In genomic region chr19:592101-592500, GRCh38 we compare ENCODE assay signal across 22 cellular contexts. TPM values are rescaled to one million over a fixed set of nuclear protein-coding genes. Genes with fewer than 3 reads are reported as not detected.
A peak's percentile ranks its signal among the peaks of the same experiment; 100 is the strongest.
DNase-seq lines count a peak whose midpoint lies in the region; ATAC-seq and TF ChIP-seq lines count a peak whose summit lies in the region.
"Had no signal": no experiment of that assay in that cellular context is flagged by ENCODE, and none has a peak within 500 bp of the region (broad histone marks: within the 10 kb centered on the region; RNA-seq: fewer than 3 reads in every experiment).

No MANE protein-coding gene starts in this region.

- no peak overlapping the region for H3K4ac ChIP-seq in neuronal stem cell (ENCODE audit: low read length)

- no peak for DNase-seq in CD4-positive, alpha-beta T cell
- DNase-seq in glutamatergic neuron (no peak), neuronal stem cell (ENCODE audit: low spot score) (no peak), GM13976 (ENCODE audit: low spot score) (no peak), germinal center (ENCODE audit: low spot score) (no peak), UCSD-AML1 (lab: John Stamatoyannopoulos, UW; ENCODE audit: unreplicated experiment) (no peak)
- DNase-seq: AML-193; CD4-positive, alpha-beta memory T cell; COR-L47; DMS 273 treated with DMSO at 0.1 percent for 48 hours; DMS53; DND-41; EL; HCEC 1CT; HFFc6; KG1 had no signal

- H3K4me1 ChIP-seq in HEK293 (ENCODE audit: control insufficient read depth, insufficient read depth, low read length) (peaks cover 7% of the 10 kb centered on the region; the same call in 1 of the 2 replicates), neuronal stem cell (ENCODE audit: control insufficient read depth in 2 of 2, insufficient read depth in 1 of 2, low read depth in 1 of 2, low read length in 2 of 2) (peaks cover 5% of the 10 kb centered on the region in 2 donors)

- no peak for ATAC-seq in CD4-positive, alpha-beta T cell (ENCODE audit: poor library complexity)
- ATAC-seq: GM12878 had no signal

- H3K4me1 Mint-ChIP-seq in CD4-positive, alpha-beta T cell (ENCODE audit: low read depth) = peaks cover 5% of the 10 kb centered on the region
- peaks cover 4% of the 10 kb centered on the region for H3K4me1 Mint-ChIP-seq in glutamatergic neuron (ENCODE audit: low read depth, unreplicated experiment)

- H2BK5ac ChIP-seq in neuronal stem cell (ENCODE audit: low read length) = peak overlapping the region; percentile 53

- peaks cover 30% of the 10 kb centered on the region for H3K27me3 ChIP-seq in CD4-positive, alpha-beta T cell (ENCODE audit: control insufficient read depth, insufficient read depth, low read length)
- H3K27me3 ChIP-seq in neuronal stem cell (ENCODE audit: control insufficient read depth in 3 of 3, insufficient read depth in 3 of 3, low read depth in 1 of 3, low read length in 3 of 3) = peaks cover 26 to 83% (median 49%) of the 10 kb centered on the region in 3 experiments

- CTCF ChIA-PET in CD4-positive, alpha-beta T cell (lab: Charles Lee) = no interaction called here
- CTCF ChIA-PET in HEK293 (lab: Yijun Ruan, JAX) = no interaction called here

- POLR2A ChIA-PET in CD4-positive, alpha-beta T cell (lab: Charles Lee) = no interaction called here
- POLR2A ChIA-PET in HEK293 (lab: Yijun Ruan, JAX) = interaction anchor here (0.5 kb wide), 1 partner anchor 498 kb away, joined by 5 read pairs; no protein-coding TSS in a partner anchor

- H2BK12ac ChIP-seq in neuronal stem cell (ENCODE audit: low read length) = no peak overlapping the region

- peak overlapping the region; percentile 25 for H3K4me3 Mint-ChIP-seq in CD4-positive, alpha-beta T cell
- peak overlapping the region; percentile 25 for H3K4me3 Mint-ChIP-seq in glutamatergic neuron (ENCODE audit: unreplicated experiment)
- H3K4me3 Mint-ChIP-seq: HFFc6 had no signal

- H3K27me3 Mint-ChIP-seq in CD4-positive, alpha-beta T cell = peaks cover 25% of the 10 kb centered on the region
- peaks cover 5% of the 10 kb centered on the region for H3K27me3 Mint-ChIP-seq in glutamatergic neuron (ENCODE audit: unreplicated experiment)

- H3K36me3 ChIP-seq in HEK293 (ENCODE audit: control insufficient read depth in 2 of 2, insufficient read depth in 1 of 2, low read length in 2 of 2) (no peaks in the 10 kb centered on the region), neuronal stem cell (replicated peaks in 1 of 2; ENCODE audit: control insufficient read depth in 2 of 2, insufficient read depth in 2 of 2, low read length in 2 of 2) (no peaks in the 10 kb centered on the region)

- no peak overlapping the region for H2BK120ac ChIP-seq in neuronal stem cell (ENCODE audit: low read depth, low read length)

- H3K23ac ChIP-seq in neuronal stem cell (ENCODE audit: low read depth, low read length, poor library complexity) = peak overlapping the region; percentile 89

- H3K27ac Mint-ChIP-seq in CD4-positive, alpha-beta T cell = no peak overlapping the region
- no peak overlapping the region for H3K27ac Mint-ChIP-seq in glutamatergic neuron (ENCODE audit: unreplicated experiment)
- H3K27ac Mint-ChIP-seq: CD4-positive, alpha-beta memory T cell; HFFc6 had no signal

- no peak overlapping the region for H2BK15ac ChIP-seq in neuronal stem cell (ENCODE audit: low read length)

- in situ Hi-C loops in GM13976 (cut with MboI; ENCODE audit: low sequenced_read_pairs, unreplicated experiment) = loop anchor here (25.0 kb wide), 1 partner anchor 145 kb away; no protein-coding TSS in a partner anchor

- no peaks in the 10 kb centered on the region for H3K9me3 Mint-ChIP-seq in CD4-positive, alpha-beta T cell
- peaks cover 5% of the 10 kb centered on the region for H3K9me3 Mint-ChIP-seq in glutamatergic neuron (ENCODE audit: unreplicated experiment)
- H3K9me3 Mint-ChIP-seq: CD4-positive, alpha-beta memory T cell; HFFc6 had no signal

- H3K4me3 ChIP-seq in HEK293 (ENCODE audit: low read depth, low read length) (no peak overlapping the region), neuronal stem cell (ENCODE audit: low read length in 2 of 2) (peak overlapping the region in 1 of 2 donors; percentile 54)
- H3K4me3 ChIP-seq: GM12878, GM23248 had no signal

- no peak overlapping the region for H3K4me2 ChIP-seq in neuronal stem cell (ENCODE audit: insufficient read depth, low read length, poor library complexity, severe bottlenecking)

- no CpG with 5 or more reads among the region's 19 CpGs for WGBS in neuronal stem cell (ENCODE audit: extremely low coverage in 2 of 2, insufficient read length in 2 of 2, insufficient replicate concordance in 1 of 2), 2 donors

- H4K8ac ChIP-seq in neuronal stem cell (ENCODE audit: low read depth, low read length) = no peak overlapping the region

- intact Hi-C loops in CD4-positive, alpha-beta T cell (cut with DNase I, micrococcal nuclease) = no loop called here

- no peaks in the 10 kb centered on the region for H3K36me3 Mint-ChIP-seq in CD4-positive, alpha-beta T cell (ENCODE audit: low read depth)
- no peaks in the 10 kb centered on the region for H3K36me3 Mint-ChIP-seq in glutamatergic neuron (ENCODE audit: unreplicated experiment)

- no peak for TF ChIP-seq CTCF in CD4-positive, alpha-beta T cell (IDR thresholded peaks at IDR 0.05)
- TF ChIP-seq CTCF in HEK293 (tag by site-specific recombination; IDR thresholded peaks at IDR 0.05) (no peak), glutamatergic neuron (IDR thresholded peaks at IDR 0.05; ENCODE audit: partially characterized antibody, unreplicated experiment) (no peak), GM13976 (IDR thresholded peaks at IDR 0.05; ENCODE audit: borderline replicate concordance, control extremely low read depth, extremely low read depth, insufficient read depth, missing control alignments) (no peak)

- H3K14ac ChIP-seq in neuronal stem cell (ENCODE audit: low read length) = peak overlapping the region; percentile 31

- H3K79me1 ChIP-seq in neuronal stem cell (ENCODE audit: low read depth, low read length) = peaks cover 6% of the 10 kb centered on the region

- H3K9me3 ChIP-seq in CD4-positive, alpha-beta T cell (ENCODE audit: control insufficient read depth, low read length) = no peaks in the 10 kb centered on the region
- H3K9me3 ChIP-seq in HEK293 (ENCODE audit: control insufficient read depth, insufficient read depth, low read depth, low read length) (no peaks in the 10 kb centered on the region), neuronal stem cell (replicated peaks in 1 of 2; ENCODE audit: control insufficient read depth in 2 of 2, insufficient read depth in 1 of 2, low read depth in 1 of 2, low read length in 2 of 2) (peaks cover 0 to 1% of the 10 kb centered on the region in 2 donors)

- no peak overlapping the region for H4K91ac ChIP-seq in neuronal stem cell (ENCODE audit: low read depth, low read length, poor library complexity)

- H3K9ac ChIP-seq in neuronal stem cell (ENCODE audit: low read depth, low read length, poor library complexity) = no peak overlapping the region
- H3K9ac ChIP-seq: GM23248 had no signal

- H3K18ac ChIP-seq in neuronal stem cell (ENCODE audit: low read length) = no peak overlapping the region

- H2AK5ac ChIP-seq in neuronal stem cell (ENCODE audit: low read depth, low read length) = no peak overlapping the region

- no peak overlapping the region for H3K27ac ChIP-seq in CD4-positive, alpha-beta T cell (ENCODE audit: low read depth, low read length)
- H3K27ac ChIP-seq in HEK293 (ENCODE audit: extremely low read depth, low read depth, low read length) (no peak overlapping the region), neuronal stem cell (replicated peaks; ENCODE audit: low read length) (no peak overlapping the region)
- H3K27ac ChIP-seq: C4-2B, GM23248 had no signal

- H2AFZ ChIP-seq in neuronal stem cell (ENCODE audit: low read length) = no peak overlapping the region
- H2AFZ ChIP-seq: GM23248 had no signal

TF ChIP-seq in HEK293, 187 proteins besides CTCF, POLR2A, EP300 and RAD21:
- TF ChIP-seq ZBTB20 (tag by site-specific recombination; IDR thresholded peaks at IDR 0.05) = peak; percentile 66; the same call in 1 of the 2 replicates
- no peak for TF ChIP-seq ZNF449 (tag by site-specific recombination; IDR thresholded peaks at IDR 0.05)
TF ChIP-seq in HEK293: peak in this region for 1.

RNA-seq across cellular contexts. Expression of gene HCN2, which starts 2.4 kb away (rescaled TPM):
- 1 to 10 TPM; 2.1 TPM for total RNA-seq in CD4-positive, alpha-beta T cell
- total RNA-seq in glutamatergic neuron (ENCODE audit: unreplicated experiment) = 33.2 TPM
- 0.10 TPM for polyA plus RNA-seq in neuronal stem cell (2013, experiment 1 of 2)
- 0.10 TPM for polyA plus RNA-seq in neuronal stem cell (2013, experiment 2 of 2)
- polyA plus RNA-seq: CD4-positive, alpha-beta memory T cell had no signal

RNA-seq across cellular contexts. Expression of gene BSG, which starts 19.7 kb away (rescaled TPM):
- total RNA-seq in CD4-positive, alpha-beta T cell = 10 to 100 TPM; 68.7 to 71.6 TPM
- total RNA-seq in glutamatergic neuron (ENCODE audit: unreplicated experiment) = 470 TPM
- polyA plus RNA-seq in neuronal stem cell (2013, experiment 1 of 2) = 596 TPM
- 585 TPM for polyA plus RNA-seq in neuronal stem cell (2013, experiment 2 of 2)

RNA-seq across cellular contexts. Expression of gene POLRMT, which starts 41.2 kb away (rescaled TPM):
- total RNA-seq in CD4-positive, alpha-beta T cell = 10 to 100 TPM; 54.4 to 56.2 TPM
- total RNA-seq in glutamatergic neuron (ENCODE audit: unreplicated experiment) = 79.9 TPM
- 50.0 TPM for polyA plus RNA-seq in neuronal stem cell (2013, experiment 1 of 2)
- polyA plus RNA-seq in neuronal stem cell (2013, experiment 2 of 2) = 45.6 TPM

RNA-seq across cellular contexts. Expression of gene FGF22, which starts 47.6 kb away (rescaled TPM):
- total RNA-seq in CD4-positive, alpha-beta T cell = under 1 TPM; 0.42 to 0.49 TPM
- total RNA-seq in glutamatergic neuron (ENCODE audit: unreplicated experiment) = 1.5 TPM
- 0.78 TPM for polyA plus RNA-seq in neuronal stem cell (2013, experiment 1 of 2)
- polyA plus RNA-seq in neuronal stem cell (2013, experiment 2 of 2) = 0.66 TPM
- total RNA-seq: G401, GM12878 had no signal
- polyA plus RNA-seq: CD4-positive, alpha-beta memory T cell; GM23248 had no signal

RNA-seq across cellular contexts. Expression of gene GZMM, which starts 48.2 kb away (rescaled TPM):
- total RNA-seq in CD4-positive, alpha-beta T cell = 10 to 100 TPM; 41.6 to 46.3 TPM
- 0.47 TPM for total RNA-seq in glutamatergic neuron (ENCODE audit: unreplicated experiment)
- polyA plus RNA-seq in neuronal stem cell (2013, experiment 1 of 2) = 0.04 TPM
- polyA plus RNA-seq in neuronal stem cell (2013, experiment 2 of 2) = 0.06 TPM
- total RNA-seq: GM23248 had no signal
- polyA plus RNA-seq: BJ, GM23248 had no signal

Comparison
In these comparisons a context has a peak if more than half of its experiments do, and no peak if none do; other contexts are left out.
1. RNA of gene HCN2, which starts 2.4 kb away (total RNA-seq): 33.2 TPM in glutamatergic neuron (single experiment); 2.1 TPM in CD4-positive, alpha-beta T cell; every median in the first group is over 10 times any median in the second.